Comparison of ENCODE assay signal across 10 cellular contexts in genomic region chrX:43556207-43556606, GRCh38.
"Had no signal": no experiment of that assay in that cellular context is flagged by ENCODE, and none has a peak within 500 bp of the region (broad histone marks: within the 10 kb centered on the region; RNA-seq: fewer than 3 reads in every experiment).

No MANE protein-coding gene starts in this region.

- H3K27me3 ChIP-seq: pancreas had no signal

- H3K27ac ChIP-seq: epithelial cell of prostate, pancreas had no signal

- H3K4me3 ChIP-seq: pancreas had no signal

- H3K9me3 ChIP-seq: pancreas had no signal

- ATAC-seq: stimulated activated memory B cell treated with anti-CD40 and anti-IgM and Interleukin-4, amounts not matched to agents 10 μg/mL and 1 μg/mL and 100 μg/mL, for 72 hours had no signal

- H3K36me3 ChIP-seq: pancreas had no signal

- DNase-seq: activated CD4-positive, alpha-beta T cell treated with anti-CD3 and anti-CD28 coated beads, Interleukin-2, amount 50 U/mL, for 1 hour; activated naive CD4-positive, alpha-beta T cell treated with anti-CD3 and anti-CD28 coated beads, Interleukin-2, amount 10 ng/mL, durations not matched to agents 7 days and 5 days; central memory CD4-positive, alpha-beta T cell; cortex of kidney; effector CD8-positive, alpha-beta T cell; pancreas; T-helper 2 cell; trophoblast cell had no signal
